8 cellular contexts compared by ENCODE assay signal in the genomic region with DNA sequence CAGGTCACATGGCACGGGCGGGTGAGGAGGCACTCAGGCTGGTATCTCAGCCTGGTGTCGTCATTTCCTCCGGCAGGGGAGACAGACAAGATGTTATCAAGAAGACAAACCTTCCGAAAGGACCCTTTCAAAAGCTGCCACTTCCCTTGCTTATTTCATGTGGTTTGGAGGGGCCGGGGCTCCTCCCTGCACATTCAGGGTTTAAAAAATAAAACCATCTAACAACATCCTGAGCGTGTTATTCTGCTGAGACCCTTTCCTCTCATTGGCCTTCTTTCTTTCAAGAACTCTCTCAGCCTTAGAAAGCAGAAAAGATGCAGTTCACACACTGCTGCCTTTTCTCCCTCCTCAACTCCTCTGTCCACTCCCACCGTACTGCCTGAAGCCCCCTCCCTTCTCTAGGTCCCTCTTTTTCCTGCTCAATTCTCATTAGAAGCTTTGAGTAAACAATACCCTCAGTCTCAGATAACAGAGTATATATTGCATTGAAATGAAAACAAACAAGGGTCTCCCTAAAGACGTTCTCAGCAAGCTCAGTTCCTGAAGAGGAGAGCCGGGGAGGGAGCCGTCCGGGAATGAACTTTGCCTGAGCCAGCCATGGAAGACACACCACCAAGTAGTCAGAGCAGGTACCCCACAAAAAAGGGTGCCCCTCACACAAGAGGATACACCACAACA. TPM values are rescaled to one million over a fixed set of nuclear protein-coding genes. Genes with fewer than 3 reads are reported as not detected.
DNase-seq lines count a peak whose midpoint lies in the region; ATAC-seq and TF ChIP-seq lines count a peak whose summit lies in the region.

No MANE protein-coding gene starts in this region.

- POLR2A ChIA-PET in activated CD4-positive, alpha-beta memory T cell treated with anti-CD3 and anti-CD28 coated beads for 36 hours (lab: Charles Lee), result interaction anchor here (0.6 to 2.9 kb wide), 3 partner anchors 9 to 72 kb away, joined by 3 to 19 read pairs (median 4); a partner anchor contains a TSS

- CTCF ChIA-PET in activated CD4-positive, alpha-beta memory T cell treated with anti-CD3 and anti-CD28 coated beads for 36 hours (lab: Charles Lee), result interaction anchor here (0.7 to 2.0 kb wide), 2 partner anchors 9 to 11 kb away, joined by 3 to 7 read pairs; no protein-coding TSS in a partner anchor

- H3K4me3 Mint-ChIP-seq in activated CD4-positive, alpha-beta memory T cell treated with anti-CD3 and anti-CD28 coated beads for 36 hours, result peak overlapping the region; percentile 60

- H3K36me3 ChIP-seq in spleen, result peaks cover 0 to 67% (median 0%) of the 10 kb centered on the region in 6 donors

- peaks cover 65 to 100% (median 98%) of the 10 kb centered on the region in 6 donors for H3K4me1 ChIP-seq in spleen

- H3K27ac Mint-ChIP-seq in activated CD4-positive, alpha-beta memory T cell treated with anti-CD3 and anti-CD28 coated beads for 36 hours, result peak overlapping the region; percentile 82

- peak overlapping the region in 5 of 8 donors; percentile 1 to 52 (median 10) for H3K4me3 ChIP-seq in spleen

- peaks cover 20% of the 10 kb centered on the region for H3K36me3 Mint-ChIP-seq in activated CD4-positive, alpha-beta memory T cell treated with anti-CD3 and anti-CD28 coated beads for 36 hours

- ATAC-seq in GM18873 (IDR thresholded peaks at IDR 0.05; ENCODE audit: low FRiP score, unreplicated experiment), result peak; percentile 48
- ATAC-seq in HG03432 (IDR thresholded peaks at IDR 0.05; ENCODE audit: unreplicated experiment), result peak; percentile 63
- no peak for ATAC-seq in HG03565 (IDR thresholded peaks at IDR 0.05; ENCODE audit: unreplicated experiment)
- no peak for ATAC-seq in HG03139 (IDR thresholded peaks at IDR 0.05; ENCODE audit: unreplicated experiment)

- H3K4me1 Mint-ChIP-seq in activated CD4-positive, alpha-beta memory T cell treated with anti-CD3 and anti-CD28 coated beads for 36 hours (ENCODE audit: low read depth), result peaks cover 88% of the 10 kb centered on the region

- 13 to 22% (median 18%) methylated on average over 12 of the region's 12 CpGs for WGBS in spleen, 5 donors

- H3K9me3 Mint-ChIP-seq in activated CD4-positive, alpha-beta memory T cell treated with anti-CD3 and anti-CD28 coated beads for 36 hours, result no peaks in the 10 kb centered on the region

- intact Hi-C loops in activated CD4-positive, alpha-beta memory T cell treated with anti-CD3 and anti-CD28 coated beads for 36 hours (cut with micrococcal nuclease), result loop anchor here (1.0 to 10.0 kb wide), 5 partner anchors 8 to 874 kb away; a partner anchor contains a TSS
- intact Hi-C loops in spleen (cut with DNase I; ENCODE audit: low total_unique reads), result no loop called here

- H3K27me3 Mint-ChIP-seq in activated CD4-positive, alpha-beta memory T cell treated with anti-CD3 and anti-CD28 coated beads for 36 hours, result no peaks in the 10 kb centered on the region

- DNase-seq in activated CD4-positive, alpha-beta memory T cell treated with anti-CD3 and anti-CD28 coated beads for 36 hours, result peak; percentile 82
- no peak for DNase-seq in epithelial cell of prostate (ENCODE audit: low read depth, low spot score)
- peak; percentile 90 for DNase-seq in spleen
- no peak for DNase-seq in NCI-H128 (lab: John Stamatoyannopoulos, UW; ENCODE audit: unreplicated experiment)

- H3K27me3 ChIP-seq in spleen (replicated peaks in 1 of 7), result no peaks in the 10 kb centered on the region

- no peaks in the 10 kb centered on the region for H3K9me3 ChIP-seq in spleen

- H3K27ac ChIP-seq in epithelial cell of prostate (peak overlapping the region; percentile 99), spleen (peak overlapping the region; percentile 57 to 82 (median 78))

- peak in 1 of 11 experiments; percentile 5 for TF ChIP-seq CTCF in spleen (IDR thresholded peaks at IDR 0.05 in 8 of 11, conservative IDR thresholded peaks at IDR 0.05 in 3 of 11)

- TF ChIP-seq POLR2A in spleen (IDR thresholded peaks at IDR 0.05), result no peak

RNA-seq across cellular contexts. Expression of a gene that starts 9.8 kb away (rescaled TPM):
- total RNA-seq in activated CD4-positive, alpha-beta memory T cell treated with anti-CD3 and anti-CD28 coated beads for 36 hours, result 10 to 100 TPM; 13.6 to 14.4 TPM
- 10 to 100 TPM; 14.3 to 21.2 (median 16.2) TPM for total RNA-seq in spleen
- 1 to 10 TPM; 2.5 to 5.4 (median 4.6) TPM for polyA plus RNA-seq in spleen

Comparison
In these comparisons a context has a peak if more than half of its experiments do, and no peak if none do; other contexts are left out.
1. ATAC-seq: peak in GM18873 (single experiment) and HG03432 (single experiment); none in HG03565 (single experiment) and HG03139 (single experiment).
2. DNase-seq: peak in activated CD4-positive, alpha-beta memory T cell treated with anti-CD3 and anti-CD28 coated beads for 36 hours (single experiment) and spleen (single experiment); none in epithelial cell of prostate (single experiment) and NCI-H128 (single experiment).